In genomic region chr19:40798223-40798996, GRCh38 we compare ENCODE assay signal across 8 cellular contexts. TPM values are rescaled to one million over a fixed set of nuclear protein-coding genes. Genes with fewer than 3 reads are reported as not detected.
DNase-seq lines count a peak whose midpoint lies in the region; ATAC-seq, FAIRE-seq and TF ChIP-seq lines count a peak whose summit lies in the region.

No MANE protein-coding gene starts in this region.

- peak overlapping the region; percentile 82 for H3K9ac ChIP-seq in adipocyte (ENCODE audit: low read length)

- peak overlapping the region; percentile 95 for H3K4me3 Mint-ChIP-seq in type B pancreatic cell

- DNase-seq in GM12891 (ENCODE audit: insufficient read length, low spot score) (peak; percentile 88), NCI-H1417 treated with DMSO at 0.1 percent for 48 hours (lab: John Stamatoyannopoulos, UW) (peak; percentile 93), SW 1271 (lab: John Stamatoyannopoulos, UW) (peak; percentile 93 to 94), adipocyte (ENCODE audit: low read depth) (peak; percentile 100), heart right ventricle (peak; percentile 100), pons (ENCODE audit: low spot score) (peak; percentile 100), type B pancreatic cell (ENCODE audit: extremely low spot score, unreplicated experiment) (peak; percentile 100)

- H3K27me3 ChIP-seq in adipocyte (replicated peaks; ENCODE audit: control insufficient read depth, insufficient read depth, low read length) (no peaks in the 10 kb centered on the region), heart right ventricle (no peaks in the 10 kb centered on the region)

- H3K4me3 ChIP-seq in adipocyte (ENCODE audit: low read length) (peak overlapping the region; percentile 80), heart right ventricle (peak overlapping the region; percentile 11 to 97 (median 83))

- peak overlapping the region; percentile 42 to 99 (median 96) for H3K27ac ChIP-seq in heart right ventricle

- WGBS in heart right ventricle, 2 donors = 1 to 2% methylated on average over 53 of the region's 53 CpGs

- H3K36me3 ChIP-seq in adipocyte (ENCODE audit: control insufficient read depth, insufficient read depth, low read length, severe bottlenecking) (peaks cover 17% of the 10 kb centered on the region), heart right ventricle (peaks cover 0 to 41% (median 9%) of the 10 kb centered on the region in 9 donors)

- no peaks in the 10 kb centered on the region for H3K9me3 Mint-ChIP-seq in type B pancreatic cell

- peak; percentile 99 for FAIRE-seq in GM12891 (lab: Jason Lieb, UNC)

- intact Hi-C loops in heart right ventricle (cut with DNase I) = loop anchor here in 5 of 10 donors (1.0 to 10.0 kb wide), 8 partner anchors 20 to 84 kb away; partner anchors contain the start of genes ACTMAP (in 4 of the 5), RAB4B (in 4 of the 5), COQ8B (in 3 of the 5) and ITPKC (in 3 of the 5)

- H3K4me1 ChIP-seq in adipocyte (ENCODE audit: control insufficient read depth, insufficient read depth, low read length) = peaks cover 38% of the 10 kb centered on the region
- peaks cover 22 to 47% (median 42%) of the 10 kb centered on the region in 9 donors for H3K4me1 ChIP-seq in heart right ventricle

- peaks cover 24% of the 10 kb centered on the region for H3K4me1 Mint-ChIP-seq in type B pancreatic cell (ENCODE audit: unreplicated experiment)

- TF ChIP-seq CTCF in heart right ventricle (IDR thresholded peaks at IDR 0.05) = peak in 8 of 9 donors; percentile 8 to 64 (median 42)
- peak; percentile 64 for TF ChIP-seq CTCF in type B pancreatic cell (conservative IDR thresholded peaks at IDR 0.05)

- H3K27ac Mint-ChIP-seq in type B pancreatic cell = peak overlapping the region; percentile 98

- ATAC-seq in HG02798 (IDR thresholded peaks at IDR 0.05; ENCODE audit: poor library complexity, unreplicated experiment) (peak; percentile 81), heart right ventricle (peak; percentile 5 to 92 (median 89))

- TF ChIP-seq POLR2A in GM12891 (IDR thresholded peaks at IDR 0.05; ENCODE audit: low read depth, low read length) = peak; percentile 73

- no peaks in the 10 kb centered on the region for H3K9me3 ChIP-seq in adipocyte (ENCODE audit: control insufficient read depth, low read length)
- H3K9me3 ChIP-seq in heart right ventricle = no peaks in the 10 kb centered on the region

- H3K27me3 Mint-ChIP-seq in type B pancreatic cell = no peaks in the 10 kb centered on the region

- H3K36me3 Mint-ChIP-seq in type B pancreatic cell = no peaks in the 10 kb centered on the region

TF ChIP-seq in GM12891, 5 proteins besides CTCF, POLR2A, EP300 and RAD21:
- TF ChIP-seq TAF1 (IDR thresholded peaks at IDR 0.05; ENCODE audit: low read depth, low read length) (no peak; the same call in 1 of the 2 replicates), POU2F2 (IDR thresholded peaks at IDR 0.05; ENCODE audit: low read depth, low read length) (peak; percentile 85), POLR2AphosphoS5 (IDR thresholded peaks at IDR 0.05; ENCODE audit: low read depth, low read length) (peak; percentile 61; the same call in 1 of the 2 replicates)

RNA-seq across cellular contexts. Expression of gene EGLN2, which starts 0.6 kb away (rescaled TPM):
- polyA plus RNA-seq in GM12891 (2012; ENCODE audit: low read depth, missing spikeins) = 51.5 TPM
- total RNA-seq in heart right ventricle = 10 to 100 TPM; 31.8 to 78.3 (median 42.8) TPM
- 10 to 100 TPM; 75.3 to 78.6 TPM for polyA plus RNA-seq in heart right ventricle
- total RNA-seq in type B pancreatic cell (ENCODE audit: low replicate concordance) = 83.4 and 83.8 TPM in 2 replicates

RNA-seq across cellular contexts. Expression of gene RAB4B, which starts 20.4 kb away (rescaled TPM):
- polyA plus RNA-seq in GM12891 (2012; ENCODE audit: low read depth, missing spikeins) = 38.8 TPM
- total RNA-seq in heart right ventricle = 10 to 100 TPM; 11.0 to 25.2 (median 13.5) TPM
- 10 to 100 TPM; 26.8 to 62.5 TPM for polyA plus RNA-seq in heart right ventricle
- total RNA-seq in type B pancreatic cell (ENCODE audit: low replicate concordance) = 10.4 and 12.4 TPM in 2 replicates

RNA-seq across cellular contexts. Expression of gene MIA, which starts 23.1 kb away (rescaled TPM):
- polyA plus RNA-seq in GM12891 (2012; ENCODE audit: low read depth, missing spikeins) = 1.9 TPM
- 1 to 10 TPM in 3 of 10 donors, under 1 TPM in 2, not detected in 5; 0.63 to 1.7 (median 1.0) TPM for total RNA-seq in heart right ventricle
- 1 to 10 TPM; 2.0 to 2.4 TPM for polyA plus RNA-seq in heart right ventricle
- total RNA-seq in type B pancreatic cell (ENCODE audit: low replicate concordance) = 1.7 and 3.2 TPM in 2 replicates

RNA-seq across cellular contexts. Expression of gene SNRPA, which starts 47.4 kb away (rescaled TPM):
- 103 TPM for polyA plus RNA-seq in GM12891 (2012; ENCODE audit: low read depth, missing spikeins)
- total RNA-seq in heart right ventricle (10 to 100 TPM; 24.0 to 40.6 (median 34.4) TPM), type B pancreatic cell (ENCODE audit: low replicate concordance) (79.6 and 130 TPM in 2 replicates)
- 10 to 100 TPM; 35.3 to 36.7 TPM for polyA plus RNA-seq in heart right ventricle

RNA-seq across cellular contexts. Expression of gene ACTMAP, which starts 48.1 kb away (rescaled TPM):
- 15.2 TPM for polyA plus RNA-seq in GM12891 (2012; ENCODE audit: low read depth, missing spikeins)
- 10 to 100 TPM in 2 of 10 donors, 1 to 10 TPM in 8; 5.3 to 11.4 (median 8.4) TPM for total RNA-seq in heart right ventricle
- 10 to 100 TPM in 1 of 2 donors, 1 to 10 TPM in 1; 3.6 to 12.8 TPM for polyA plus RNA-seq in heart right ventricle
- 9.6 and 16.0 TPM in 2 replicates for total RNA-seq in type B pancreatic cell (ENCODE audit: low replicate concordance)

Comparison
In these comparisons a context has a peak if more than half of its experiments do, and no peak if none do; other contexts are left out.
1. Peak in every context shown above with its lines: DNase-seq, ATAC-seq, H3K4me3 ChIP-seq and H3K27ac ChIP-seq.